ENCODE assay signal across 23 cellular contexts in the genomic region with DNA sequence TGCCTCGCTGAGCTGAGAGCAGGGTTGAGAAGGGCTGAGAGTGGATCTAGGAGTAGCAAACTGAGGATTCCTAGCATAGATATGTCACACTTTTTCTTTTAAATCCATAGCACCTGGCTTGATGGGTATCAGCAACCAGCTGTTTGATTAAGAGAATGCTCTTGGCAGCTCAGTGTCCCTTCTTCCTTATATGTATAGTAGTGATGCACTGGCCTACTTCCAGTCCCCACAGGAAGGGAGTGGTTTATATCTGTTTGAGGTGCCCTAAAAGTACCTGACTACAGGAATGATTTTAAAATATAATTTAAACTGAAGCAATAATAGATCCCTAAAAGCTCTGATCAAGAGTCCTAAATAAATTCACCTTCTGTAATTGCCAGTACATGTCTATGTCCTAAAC.
"Had no signal": no experiment of that assay in that cellular context is flagged by ENCODE, and none has a peak within 500 bp of the region (broad histone marks: within the 10 kb centered on the region; RNA-seq: fewer than 3 reads in every experiment).

No MANE protein-coding gene starts in this region.

- H3K4me3 Mint-ChIP-seq: activated CD4-positive, alpha-beta memory T cell treated with anti-CD3 and anti-CD28 coated beads for 36 hours; activated CD4-positive, alpha-beta T cell treated with anti-CD3 and anti-CD28 coated beads, Interleukin-2, amount 10 ng/mL, durations not matched to agents 7 days and 5 days; activated naive CD4-positive, alpha-beta T cell treated with anti-CD3 and anti-CD28 coated beads for 36 hours; activated naive CD8-positive, alpha-beta T cell treated with anti-CD3 and anti-CD28 coated beads for 36 hours; activated T-helper 17 cell treated with anti-CD3 and anti-CD28 coated beads, Interleukin-2, amount 50 U/mL, for 72 hours had no signal

- H3K4me1 Mint-ChIP-seq: activated CD4-positive, alpha-beta T cell treated with anti-CD3 and anti-CD28 coated beads, Interleukin-2, amount 10 ng/mL, durations not matched to agents 7 days and 5 days; activated naive CD8-positive, alpha-beta T cell treated with anti-CD3 and anti-CD28 coated beads for 36 hours; activated T-helper 17 cell treated with anti-CD3 and anti-CD28 coated beads, Interleukin-2, amount 50 U/mL, for 72 hours had no signal

- ATAC-seq: activated T-helper 17 cell treated with anti-CD3 and anti-CD28 coated beads, Interleukin-2, amount 50 U/mL, for 72 hours had no signal

- H3K9me3 Mint-ChIP-seq: activated CD4-positive, alpha-beta T cell treated with anti-CD3 and anti-CD28 coated beads, Interleukin-2, amount 10 ng/mL, durations not matched to agents 7 days and 5 days; activated naive CD8-positive, alpha-beta T cell treated with anti-CD3 and anti-CD28 coated beads for 36 hours had no signal

- H3K4me2 ChIP-seq: PC-9 had no signal

- DNase-seq: activated CD4-positive, alpha-beta memory T cell treated with anti-CD3 and anti-CD28 coated beads for 36 hours; activated CD4-positive, alpha-beta T cell treated with anti-CD3 and anti-CD28 coated beads for 1 hour; activated CD4-positive, alpha-beta T cell treated with anti-CD3 and anti-CD28 coated beads, Interleukin-2, amount 10 ng/mL, durations not matched to agents 7 days and 5 days; activated CD8-positive, alpha-beta memory T cell treated with anti-CD3 and anti-CD28 coated beads for 24 hours; activated gamma-delta T cell; activated naive CD4-positive, alpha-beta T cell treated with anti-CD3 and anti-CD28 coated beads for 36 hours; activated naive CD8-positive, alpha-beta T cell treated with anti-CD3 and anti-CD28 coated beads for 36 hours; activated T-cell treated with anti-CD3 and anti-CD28 coated beads for 4 hours; activated T-cell treated with anti-CD3 and anti-CD28 coated beads, Interleukin-2, amount 50 U/mL, for 48 hours; brain microvascular endothelial cell; MM.1S; NCI-H1105; NCI-H1436; NCI-H2029 treated with DMSO at 0.1 percent for 48 hours; NCI-H345; NCI-H510A; NCI-H526 treated with DMSO at 0.1 percent for 48 hours; PC-9; SIG-M5; T-helper 1 cell had no signal

- H2AFZ ChIP-seq: PC-9 had no signal

- H3K36me3 Mint-ChIP-seq: activated CD4-positive, alpha-beta memory T cell treated with anti-CD3 and anti-CD28 coated beads for 36 hours; activated naive CD8-positive, alpha-beta T cell treated with anti-CD3 and anti-CD28 coated beads for 36 hours had no signal

- H3K36me3 ChIP-seq: brain microvascular endothelial cell, cardiac muscle cell had no signal

- H3K4me3 ChIP-seq: cardiac muscle cell, PC-9, SK-N-MC had no signal

- H3K27me3 Mint-ChIP-seq: activated CD4-positive, alpha-beta memory T cell treated with anti-CD3 and anti-CD28 coated beads for 36 hours; activated CD4-positive, alpha-beta T cell treated with anti-CD3 and anti-CD28 coated beads, Interleukin-2, amount 10 ng/mL, durations not matched to agents 7 days and 5 days; activated naive CD8-positive, alpha-beta T cell treated with anti-CD3 and anti-CD28 coated beads for 36 hours; activated T-helper 17 cell treated with anti-CD3 and anti-CD28 coated beads, Interleukin-2, amount 50 U/mL, for 72 hours had no signal

- H3K27ac Mint-ChIP-seq: activated CD4-positive, alpha-beta memory T cell treated with anti-CD3 and anti-CD28 coated beads for 36 hours; activated CD4-positive, alpha-beta T cell treated with anti-CD3 and anti-CD28 coated beads, Interleukin-2, amount 10 ng/mL, durations not matched to agents 7 days and 5 days; activated naive CD4-positive, alpha-beta T cell treated with anti-CD3 and anti-CD28 coated beads for 36 hours; activated naive CD8-positive, alpha-beta T cell treated with anti-CD3 and anti-CD28 coated beads for 36 hours; activated T-helper 17 cell treated with anti-CD3 and anti-CD28 coated beads, Interleukin-2, amount 50 U/mL, for 72 hours had no signal

- H3K27ac ChIP-seq: brain microvascular endothelial cell, cardiac muscle cell, PC-9, SK-N-MC had no signal
